9 cellular contexts compared by ENCODE assay signal in genomic region chr1:8205771-8206170, GRCh38.
"Had no signal": no experiment of that assay in that cellular context is flagged by ENCODE, and none has a peak within 500 bp of the region (broad histone marks: within the 10 kb centered on the region; RNA-seq: fewer than 3 reads in every experiment).

No MANE protein-coding gene starts in this region.

- H3K27me3 ChIP-seq: tibial nerve had no signal

- H3K27ac ChIP-seq: tibial nerve had no signal

- H3K9me3 ChIP-seq: SK-N-SH, tibial nerve had no signal

- H3K4me3 ChIP-seq: tibial nerve had no signal

- ATAC-seq: effector memory CD8-positive, alpha-beta T cell had no signal

- DNase-seq: activated CD4-positive, alpha-beta T cell treated with anti-CD3 and anti-CD28 coated beads, Interleukin-2, amount 10 ng/mL, durations not matched to agents 24 days and 14 days; activated naive CD4-positive, alpha-beta T cell treated with anti-CD3 and anti-CD28 coated beads, Interleukin-2, amount 50 U/mL, for 16 hours; amniotic stem cell; effector memory CD8-positive, alpha-beta T cell; glutamatergic neuron; nephron progenitor cell; SK-N-SH; stimulated activated CD4-positive, alpha-beta T cell treated with anti-CD3 and anti-CD28 coated beads, Interleukin-4, amount 100 ng/mL, for 4 hours had no signal

- H3K36me3 ChIP-seq: tibial nerve had no signal
